ENCODE assay signal across 19 cellular contexts in the genomic region with DNA sequence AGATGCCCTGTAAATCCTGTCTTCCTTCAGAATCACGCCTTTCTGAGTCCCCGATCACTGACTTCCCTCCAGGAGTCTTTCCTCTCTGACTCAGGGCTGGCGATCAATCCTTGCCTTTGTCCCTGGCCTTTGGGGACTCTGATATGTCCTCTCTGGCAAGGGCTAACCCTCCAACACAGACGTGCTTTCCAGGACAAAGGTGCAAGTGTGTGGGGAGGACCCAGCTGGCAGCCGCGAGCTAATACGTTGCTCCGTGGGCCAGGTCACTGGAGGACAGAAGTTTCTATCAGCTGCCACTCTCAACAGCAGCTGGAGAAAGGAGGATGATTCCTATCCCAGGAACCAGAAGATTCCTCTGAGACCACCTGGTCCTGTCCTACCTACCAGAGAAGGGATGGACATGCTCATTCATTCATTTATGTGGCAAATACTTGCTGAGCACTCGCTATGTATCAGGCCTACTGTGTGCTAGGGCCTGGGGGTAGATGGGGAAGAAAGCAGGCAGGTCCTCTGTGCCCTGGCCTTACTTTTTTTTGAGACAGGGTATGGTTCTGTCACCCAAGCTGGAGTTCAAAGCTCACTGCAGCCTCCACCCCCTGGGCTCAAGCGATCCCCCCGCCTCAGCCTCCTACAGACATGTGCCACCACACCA.
"Had no signal": no experiment of that assay in that cellular context is flagged by ENCODE, and none has a peak within 500 bp of the region (broad histone marks: within the 10 kb centered on the region; RNA-seq: fewer than 3 reads in every experiment).

No MANE protein-coding gene starts in this region.

- H3K27me3 Mint-ChIP-seq: dendritic cell treated with granulocyte-macrophage colony-stimulating factor and Interleukin-4, amounts not matched to agents 40 ng/mL and 50 ng/mL, for 4 days; stimulated activated memory B cell treated with anti-CD40 and anti-IgM and Interleukin-4, amounts not matched to agents 10 μg/mL and 1 μg/mL and 100 μg/mL, for 72 hours had no signal

- H3K36me3 Mint-ChIP-seq: activated naive CD8-positive, alpha-beta T cell treated with anti-CD3 and anti-CD28 coated beads for 36 hours; memory B cell; stimulated activated memory B cell treated with anti-CD40 and anti-IgM and Interleukin-4, amounts not matched to agents 10 μg/mL and 1 μg/mL and 100 μg/mL, for 72 hours had no signal

- H3K27me3 ChIP-seq: spleen, tibial nerve had no signal

- DNase-seq: activated CD4-positive, alpha-beta memory T cell treated with anti-CD3 and anti-CD28 coated beads, Interleukin-2, amount 10 ng/mL, durations not matched to agents 7 days and 5 days; activated CD4-positive, alpha-beta T cell treated with anti-CD3 and anti-CD28 coated beads for 36 hours; activated gamma-delta T cell treated with Interleukin-2 at 50 U/mL for 16 hours; activated naive CD8-positive, alpha-beta T cell treated with anti-CD3 and anti-CD28 coated beads for 36 hours; activated T-cell treated with anti-CD3 and anti-CD28 coated beads, Interleukin-2, amount 50 U/mL, for 48 hours; anterior cingulate cortex; cerebellar nuclear complex; hypothalamus; left cardiac atrium; retina; spleen; stimulated activated CD4-positive, alpha-beta T cell treated with anti-CD3 and anti-CD28 coated beads, Interleukin-1b, Interleukin-23, amount 100 ng/mL, for 48 hours; T1000 had no signal

- H3K36me3 ChIP-seq: spleen, tibial nerve had no signal

- H3K4me1 ChIP-seq: parathyroid adenoma, tibial nerve had no signal

- H3K4me1 Mint-ChIP-seq: activated CD4-positive, alpha-beta memory T cell treated with anti-CD3 and anti-CD28 coated beads, Interleukin-2, amount 10 ng/mL, durations not matched to agents 7 days and 5 days had no signal

- H3K9ac ChIP-seq: parathyroid adenoma had no signal

- H3K27ac ChIP-seq: parathyroid adenoma, spleen, tibial nerve, VCaP had no signal

- H3K27ac Mint-ChIP-seq: activated CD4-positive, alpha-beta memory T cell treated with anti-CD3 and anti-CD28 coated beads, Interleukin-2, amount 10 ng/mL, durations not matched to agents 7 days and 5 days; activated CD4-positive, alpha-beta T cell treated with anti-CD3 and anti-CD28 coated beads for 36 hours; activated naive CD8-positive, alpha-beta T cell treated with anti-CD3 and anti-CD28 coated beads for 36 hours; dendritic cell treated with granulocyte-macrophage colony-stimulating factor and Interleukin-4, amounts not matched to agents 40 ng/mL and 50 ng/mL, for 4 days; memory B cell; stimulated activated memory B cell treated with anti-CD40 and anti-IgM and Interleukin-4, amounts not matched to agents 10 μg/mL and 1 μg/mL and 100 μg/mL, for 72 hours had no signal

- H3K4me3 Mint-ChIP-seq: activated CD4-positive, alpha-beta memory T cell treated with anti-CD3 and anti-CD28 coated beads, Interleukin-2, amount 10 ng/mL, durations not matched to agents 7 days and 5 days; activated CD4-positive, alpha-beta T cell treated with anti-CD3 and anti-CD28 coated beads for 36 hours; activated naive CD8-positive, alpha-beta T cell treated with anti-CD3 and anti-CD28 coated beads for 36 hours; dendritic cell treated with granulocyte-macrophage colony-stimulating factor and Interleukin-4, amounts not matched to agents 40 ng/mL and 50 ng/mL, for 4 days; memory B cell; stimulated activated memory B cell treated with anti-CD40 and anti-IgM and Interleukin-4, amounts not matched to agents 10 μg/mL and 1 μg/mL and 100 μg/mL, for 72 hours had no signal

- H3K9me3 Mint-ChIP-seq: activated CD4-positive, alpha-beta memory T cell treated with anti-CD3 and anti-CD28 coated beads, Interleukin-2, amount 10 ng/mL, durations not matched to agents 7 days and 5 days; activated naive CD8-positive, alpha-beta T cell treated with anti-CD3 and anti-CD28 coated beads for 36 hours; dendritic cell treated with granulocyte-macrophage colony-stimulating factor and Interleukin-4, amounts not matched to agents 40 ng/mL and 50 ng/mL, for 4 days; memory B cell; stimulated activated memory B cell treated with anti-CD40 and anti-IgM and Interleukin-4, amounts not matched to agents 10 μg/mL and 1 μg/mL and 100 μg/mL, for 72 hours had no signal

- ATAC-seq: activated CD4-positive, alpha-beta T cell treated with anti-CD3 and anti-CD28 coated beads for 36 hours; left cardiac atrium; stimulated activated memory B cell treated with anti-CD40 and anti-IgM and Interleukin-4, amounts not matched to agents 10 μg/mL and 1 μg/mL and 100 μg/mL, for 72 hours had no signal

- H3K9me3 ChIP-seq: spleen, tibial nerve had no signal

- H3K4me3 ChIP-seq: spleen, tibial nerve had no signal
